1 cellular context compared by ENCODE assay signal in the genomic region with DNA sequence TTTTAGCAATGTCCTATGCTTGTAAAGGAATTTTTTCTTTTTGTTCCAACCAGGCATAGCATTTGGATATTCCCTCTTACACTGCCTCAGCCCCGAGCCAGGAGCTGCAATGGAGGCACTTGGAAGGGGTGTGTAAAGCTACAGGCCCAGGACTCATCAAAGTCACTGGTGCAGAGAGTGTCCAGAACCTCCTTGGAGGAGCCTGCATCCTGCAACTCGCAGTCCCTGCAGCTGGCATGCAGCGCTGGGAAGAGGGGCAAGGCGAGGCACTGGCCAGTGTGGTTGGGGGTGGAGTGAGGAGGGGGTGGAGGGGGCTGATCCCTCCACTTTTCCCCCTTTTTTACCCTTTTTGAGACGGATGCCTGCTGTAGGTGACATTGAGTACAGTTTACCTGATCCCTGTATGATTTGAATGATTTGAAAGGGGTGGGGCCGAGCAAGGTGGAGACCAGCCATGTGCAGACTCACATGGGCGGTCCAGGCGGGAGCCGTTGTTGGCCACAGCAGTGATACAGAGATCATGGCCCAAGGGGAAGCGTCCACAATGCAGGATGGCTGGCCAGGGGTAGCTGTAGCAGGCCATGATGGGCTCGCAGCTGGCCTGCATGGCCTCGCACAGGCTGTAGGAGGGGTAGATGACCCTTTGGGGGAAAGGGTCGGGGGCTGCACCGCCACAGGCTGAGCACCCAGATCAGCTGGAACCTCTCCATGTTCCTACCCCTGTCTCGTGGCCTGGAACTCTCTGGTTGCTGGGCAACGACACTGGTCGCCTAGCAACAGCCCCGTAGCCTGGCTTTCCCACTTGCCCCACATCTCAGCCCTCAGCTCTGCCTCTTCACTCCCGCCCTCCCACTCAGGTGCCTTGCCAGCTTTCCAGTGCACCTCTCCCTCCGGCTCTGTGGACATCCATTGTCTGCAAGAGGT.
TF ChIP-seq lines count a peak whose summit lies in the region.

No MANE protein-coding gene starts in this region.

TF ChIP-seq in WTC11, 78 proteins besides CTCF, POLR2A, EP300 and RAD21 (continued from another document):
- TF ChIP-seq, protein P1, sequence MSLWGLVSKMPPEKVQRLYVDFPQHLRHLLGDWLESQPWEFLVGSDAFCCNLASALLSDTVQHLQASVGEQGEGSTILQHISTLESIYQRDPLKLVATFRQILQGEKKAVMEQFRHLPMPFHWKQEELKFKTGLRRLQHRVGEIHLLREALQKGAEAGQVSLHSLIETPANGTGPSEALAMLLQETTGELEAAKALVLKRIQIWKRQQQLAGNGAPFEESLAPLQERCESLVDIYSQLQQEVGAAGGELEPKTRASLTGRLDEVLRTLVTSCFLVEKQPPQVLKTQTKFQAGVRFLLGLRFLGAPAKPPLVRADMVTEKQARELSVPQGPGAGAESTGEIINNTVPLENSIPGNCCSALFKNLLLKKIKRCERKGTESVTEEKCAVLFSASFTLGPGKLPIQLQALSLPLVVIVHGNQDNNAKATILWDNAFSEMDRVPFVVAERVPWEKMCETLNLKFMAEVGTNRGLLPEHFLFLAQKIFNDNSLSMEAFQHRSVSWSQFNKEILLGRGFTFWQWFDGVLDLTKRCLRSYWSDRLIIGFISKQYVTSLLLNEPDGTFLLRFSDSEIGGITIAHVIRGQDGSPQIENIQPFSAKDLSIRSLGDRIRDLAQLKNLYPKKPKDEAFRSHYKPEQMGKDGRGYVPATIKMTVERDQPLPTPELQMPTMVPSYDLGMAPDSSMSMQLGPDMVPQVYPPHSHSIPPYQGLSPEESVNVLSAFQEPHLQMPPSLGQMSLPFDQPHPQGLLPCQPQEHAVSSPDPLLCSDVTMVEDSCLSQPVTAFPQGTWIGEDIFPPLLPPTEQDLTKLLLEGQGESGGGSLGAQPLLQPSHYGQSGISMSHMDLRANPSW (CRISPR knock-in tag; conservative IDR thresholded peaks at IDR 0.05; ENCODE audit: low read depth), result no peak
- TF ChIP-seq ZNF232 (CRISPR knock-in tag; IDR thresholded peaks at IDR 0.05) (no peak), CBFB (CRISPR knock-in tag; IDR thresholded peaks at IDR 0.05; ENCODE audit: low read depth) (no peak), TEAD4 (CRISPR knock-in tag; IDR thresholded peaks at IDR 0.05) (no peak), ZNF423 (CRISPR knock-in tag; IDR thresholded peaks at IDR 0.05) (no peak), TCF7 (CRISPR knock-in tag; IDR thresholded peaks at IDR 0.05; ENCODE audit: low read depth) (no peak)
